In genomic region chr12:7788316-7788689, GRCh38 we compare ENCODE assay signal across 23 cellular contexts. TPM values are rescaled to one million over a fixed set of nuclear protein-coding genes. Genes with fewer than 3 reads are reported as not detected.
"Had no signal": no experiment of that assay in that cellular context is flagged by ENCODE, and none has a peak within 500 bp of the region (broad histone marks: within the 10 kb centered on the region; RNA-seq: fewer than 3 reads in every experiment).

No MANE protein-coding gene starts in this region.

- H3K4me1 ChIP-seq: gastrocnemius medialis, heart left ventricle, parathyroid adenoma had no signal

- H3K4me1 Mint-ChIP-seq: activated CD4-positive, alpha-beta T cell treated with anti-CD3 and anti-CD28 coated beads, Interleukin-2, amount 10 ng/mL, durations not matched to agents 24 days and 14 days; activated naive CD8-positive, alpha-beta T cell treated with anti-CD3 and anti-CD28 coated beads for 36 hours; memory B cell had no signal

- H3K79me2 ChIP-seq: parathyroid adenoma had no signal

- H3K4me3 Mint-ChIP-seq: activated CD4-positive, alpha-beta T cell treated with anti-CD3 and anti-CD28 coated beads, Interleukin-2, amount 10 ng/mL, durations not matched to agents 24 days and 14 days; activated CD8-positive, alpha-beta T cell treated with anti-CD3 and anti-CD28 coated beads, Interleukin-2, amount 10 ng/mL, durations not matched to agents 7 days and 5 days; activated naive CD8-positive, alpha-beta T cell treated with anti-CD3 and anti-CD28 coated beads for 36 hours; memory B cell had no signal

- H3K36me3 ChIP-seq: gastrocnemius medialis, heart left ventricle, thoracic aorta had no signal

- H3K4me3 ChIP-seq: gastrocnemius medialis, heart left ventricle, thoracic aorta had no signal

- H3K9me3 Mint-ChIP-seq: activated CD4-positive, alpha-beta T cell treated with anti-CD3 and anti-CD28 coated beads, Interleukin-2, amount 10 ng/mL, durations not matched to agents 24 days and 14 days; activated naive CD8-positive, alpha-beta T cell treated with anti-CD3 and anti-CD28 coated beads for 36 hours; memory B cell had no signal

- H3K27ac Mint-ChIP-seq: activated CD4-positive, alpha-beta T cell treated with anti-CD3 and anti-CD28 coated beads, Interleukin-2, amount 10 ng/mL, durations not matched to agents 24 days and 14 days; activated CD8-positive, alpha-beta T cell treated with anti-CD3 and anti-CD28 coated beads, Interleukin-2, amount 10 ng/mL, durations not matched to agents 7 days and 5 days; activated naive CD8-positive, alpha-beta T cell treated with anti-CD3 and anti-CD28 coated beads for 36 hours; memory B cell had no signal

- ATAC-seq: activated CD8-positive, alpha-beta T cell treated with anti-CD3 and anti-CD28 coated beads, Interleukin-2, amount 10 ng/mL, durations not matched to agents 7 days and 5 days; gastrocnemius medialis; heart left ventricle; left ventricle myocardium superior had no signal

- H2AFZ ChIP-seq: parathyroid adenoma had no signal

- DNase-seq: activated CD4-positive, alpha-beta T cell treated with anti-CD3 and anti-CD28 coated beads, Interleukin-2, amount 10 ng/mL, durations not matched to agents 24 days and 14 days; activated CD4-positive, CD25-positive, alpha-beta regulatory T cell; activated CD8-positive, alpha-beta memory T cell treated with anti-CD3 and anti-CD28 coated beads, Interleukin-2, amount 50 U/mL, for 4 hours; activated CD8-positive, alpha-beta T cell treated with anti-CD3 and anti-CD28 coated beads, Interleukin-2, amount 10 ng/mL, durations not matched to agents 7 days and 5 days; activated effector memory CD4-positive, alpha-beta T cell treated with anti-CD3 and anti-CD28 coated beads, Interleukin-2, amount 50 U/mL, for 16 hours; activated naive CD8-positive, alpha-beta T cell treated with anti-CD3 and anti-CD28 coated beads for 36 hours; activated T-cell treated with anti-CD3 and anti-CD28 coated beads, Interleukin-2, amount 50 U/mL, for 48 hours; anterior cingulate cortex; erythroblast; gastrocnemius medialis; heart left ventricle; kidney glomerular epithelial cell; left ventricle myocardium superior; stimulated activated CD4-positive, alpha-beta T cell treated with anti-CD3 and anti-CD28 coated beads, Interleukin-12 subunit alpha, Interleukin-12 subunit beta, amount 100 ng/mL, for 4 hours; stimulated activated CD4-positive, alpha-beta T cell treated with anti-CD3 and anti-CD28 coated beads, Interleukin-2, amount 100 ng/mL, for 24 hours; T-helper 2 cell had no signal

- H3K27ac ChIP-seq: gastrocnemius medialis, heart left ventricle, parathyroid adenoma, thoracic aorta had no signal

- H3K9me3 ChIP-seq: gastrocnemius medialis, heart left ventricle, thoracic aorta had no signal

- H3K9ac ChIP-seq: parathyroid adenoma had no signal

- H3K36me3 Mint-ChIP-seq: activated naive CD8-positive, alpha-beta T cell treated with anti-CD3 and anti-CD28 coated beads for 36 hours; memory B cell had no signal

RNA-seq across cellular contexts. Expression of gene NANOG, which starts 0.9 kb away (rescaled TPM):
- total RNA-seq: activated CD4-positive, alpha-beta T cell treated with anti-CD3 and anti-CD28 coated beads, Interleukin-2, amount 10 ng/mL, durations not matched to agents 24 days and 14 days; activated CD8-positive, alpha-beta T cell treated with anti-CD3 and anti-CD28 coated beads, Interleukin-2, amount 10 ng/mL, durations not matched to agents 7 days and 5 days; activated naive CD8-positive, alpha-beta T cell treated with anti-CD3 and anti-CD28 coated beads for 36 hours; chondrocyte; dermis microvascular lymphatic vessel endothelial cell; left ventricle myocardium superior; renal cortical epithelial cell had no signal
- polyA plus RNA-seq: heart left ventricle, neural cell had no signal

RNA-seq across cellular contexts. Expression of gene NANOGNB, which starts 23.3 kb away (rescaled TPM):
- total RNA-seq: activated CD4-positive, alpha-beta T cell treated with anti-CD3 and anti-CD28 coated beads, Interleukin-2, amount 10 ng/mL, durations not matched to agents 24 days and 14 days; activated CD8-positive, alpha-beta T cell treated with anti-CD3 and anti-CD28 coated beads, Interleukin-2, amount 10 ng/mL, durations not matched to agents 7 days and 5 days; activated naive CD8-positive, alpha-beta T cell treated with anti-CD3 and anti-CD28 coated beads for 36 hours; chondrocyte; dermis microvascular lymphatic vessel endothelial cell; gastrocnemius medialis; heart left ventricle; left ventricle myocardium superior; renal cortical epithelial cell; thoracic aorta had no signal
- polyA plus RNA-seq: heart left ventricle, neural cell had no signal

RNA-seq across cellular contexts. Expression of gene CLEC4C, which starts 41.1 kb away (rescaled TPM):
- total RNA-seq: activated CD4-positive, alpha-beta T cell treated with anti-CD3 and anti-CD28 coated beads, Interleukin-2, amount 10 ng/mL, durations not matched to agents 24 days and 14 days; activated CD8-positive, alpha-beta T cell treated with anti-CD3 and anti-CD28 coated beads, Interleukin-2, amount 10 ng/mL, durations not matched to agents 7 days and 5 days; activated naive CD8-positive, alpha-beta T cell treated with anti-CD3 and anti-CD28 coated beads for 36 hours; chondrocyte; dermis microvascular lymphatic vessel endothelial cell; gastrocnemius medialis; heart left ventricle; left ventricle myocardium superior; renal cortical epithelial cell; thoracic aorta had no signal
- polyA plus RNA-seq: heart left ventricle, neural cell had no signal
